Comparison of ENCODE assay signal across 8 cellular contexts in the genomic region with DNA sequence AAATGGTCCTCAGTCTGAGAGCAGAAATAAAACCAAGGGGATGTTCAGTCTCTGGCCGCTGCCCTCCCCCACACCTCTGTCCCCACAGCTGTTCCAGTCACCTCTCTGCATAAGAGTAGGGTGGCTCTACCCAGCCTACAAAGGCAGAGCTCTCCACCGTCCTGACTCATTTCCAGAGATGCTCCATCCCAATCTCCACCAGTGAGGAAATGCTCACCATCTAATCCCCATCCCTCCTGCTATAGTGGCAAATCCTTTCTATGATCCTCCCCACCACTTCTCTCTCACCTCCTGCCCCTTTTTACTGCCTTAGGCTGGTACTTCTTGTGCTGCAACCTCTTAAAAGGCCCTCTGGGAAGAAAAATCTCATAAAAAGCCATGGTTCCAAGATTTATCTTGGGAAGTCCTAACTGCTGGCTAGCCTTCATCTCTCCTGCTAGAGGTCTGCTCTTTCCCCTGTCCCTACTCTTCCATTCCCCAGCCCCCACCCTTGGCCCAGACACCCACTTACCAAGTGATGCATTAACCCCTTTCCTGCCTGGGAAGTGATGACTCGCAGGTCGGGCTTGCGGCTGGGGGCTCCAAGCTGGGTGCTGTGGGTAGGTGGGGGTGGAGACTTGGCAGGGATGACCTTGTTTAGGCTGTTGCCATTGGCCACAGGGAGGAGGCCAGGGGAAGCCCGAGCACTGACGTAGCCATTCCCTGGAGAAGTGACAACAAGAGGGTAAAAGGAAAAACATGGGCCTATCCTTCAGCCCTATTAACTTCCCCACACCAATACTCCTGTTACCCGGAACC. TPM values are rescaled to one million over a fixed set of nuclear protein-coding genes. Genes with fewer than 3 reads are reported as not detected.
DNase-seq lines count a peak whose midpoint lies in the region; ATAC-seq and TF ChIP-seq lines count a peak whose summit lies in the region.

No MANE protein-coding gene starts in this region.

- H3K4me3 ChIP-seq in astrocyte of the spinal cord (ENCODE audit: low read depth, low read length) (no peak overlapping the region), lower lobe of right lung (no peak overlapping the region), uterus (no peak overlapping the region)

- peak overlapping the region; percentile 41 for H3K27ac ChIP-seq in lower lobe of right lung
- H3K27ac ChIP-seq in uterus: peak overlapping the region; percentile 92 to 98

- H3K9me3 ChIP-seq in lower lobe of right lung: no peaks in the 10 kb centered on the region
- H3K9me3 ChIP-seq in uterus: no peaks in the 10 kb centered on the region

- intact Hi-C loops in lower lobe of right lung (cut with DNase I) (no loop called here), uterus (cut with DNase I; ENCODE audit: low total_unique reads) (no loop called here)

- no peaks in the 10 kb centered on the region for H3K27me3 ChIP-seq in lower lobe of right lung (ENCODE audit: low read depth)
- H3K27me3 ChIP-seq in uterus: no peaks in the 10 kb centered on the region

- in situ Hi-C loops in astrocyte of the spinal cord (cut with HindIII; ENCODE audit: low sequenced_read_pairs): no loop called here

- DNase-seq in stimulated activated CD4-positive, alpha-beta T cell treated with anti-CD3 and anti-CD28 coated beads, Interleukin-15, amount 100 ng/mL, for 24 hours: peak; percentile 65
- DNase-seq in stimulated activated CD4-positive, alpha-beta T cell treated with anti-CD3 and anti-CD28 coated beads, Interleukin-4, amount 100 ng/mL, for 24 hours: no peak
- DNase-seq in astrocyte of the spinal cord (ENCODE audit: low read depth, low spot score): peak; percentile 79
- no peak for DNase-seq in lower lobe of right lung
- DNase-seq in uterus: peak; percentile 69 to 76
- DNase-seq in NCI-H2196 treated with DMSO at 0.1 percent for 48 hours (lab: John Stamatoyannopoulos, UW; ENCODE audit: unreplicated experiment): no peak

- TF ChIP-seq POLR2A in uterus (IDR thresholded peaks at IDR 0.05): no peak

- peaks cover 47% of the 10 kb centered on the region for H3K4me1 ChIP-seq in lower lobe of right lung
- peaks cover 17 to 31% of the 10 kb centered on the region in 2 donors for H3K4me1 ChIP-seq in uterus

- H3K36me3 ChIP-seq in lower lobe of right lung (peaks cover 100% of the 10 kb centered on the region), uterus (no peaks in the 10 kb centered on the region)

- TF ChIP-seq CTCF in astrocyte of the spinal cord (IDR thresholded peaks at IDR 0.05; ENCODE audit: low read depth, low read length) (no peak), lower lobe of right lung (IDR thresholded peaks at IDR 0.05) (no peak), uterus (IDR thresholded peaks at IDR 0.05) (no peak)

- no peak for ATAC-seq in lower lobe of right lung
- no peak for ATAC-seq in GM21447 (IDR thresholded peaks at IDR 0.05; ENCODE audit: unreplicated experiment)
- ATAC-seq in GM21619 (IDR thresholded peaks at IDR 0.05; ENCODE audit: unreplicated experiment): no peak

RNA-seq across cellular contexts. Expression of a gene that starts 23.9 kb away (rescaled TPM):
- 51.0 TPM for total RNA-seq in lower lobe of right lung
- 100 to 1,000 TPM in 1 of 4 donors, 10 to 100 TPM in 2, 1 to 10 TPM in 1; 8.4 to 101 (median 35.1) TPM for total RNA-seq in uterus

Comparison
In these comparisons a context has a peak if more than half of its experiments do, and no peak if none do; other contexts are left out.
1. DNase-seq: peak in stimulated activated CD4-positive, alpha-beta T cell treated with anti-CD3 and anti-CD28 coated beads, Interleukin-15, amount 100 ng/mL, for 24 hours (single experiment), astrocyte of the spinal cord (single experiment) and uterus (2 of 2); none in stimulated activated CD4-positive, alpha-beta T cell treated with anti-CD3 and anti-CD28 coated beads, Interleukin-4, amount 100 ng/mL, for 24 hours (single experiment), lower lobe of right lung (single experiment) and NCI-H2196 treated with DMSO at 0.1 percent for 48 hours (single experiment).